29 cellular contexts compared by ENCODE assay signal in the genomic region with DNA sequence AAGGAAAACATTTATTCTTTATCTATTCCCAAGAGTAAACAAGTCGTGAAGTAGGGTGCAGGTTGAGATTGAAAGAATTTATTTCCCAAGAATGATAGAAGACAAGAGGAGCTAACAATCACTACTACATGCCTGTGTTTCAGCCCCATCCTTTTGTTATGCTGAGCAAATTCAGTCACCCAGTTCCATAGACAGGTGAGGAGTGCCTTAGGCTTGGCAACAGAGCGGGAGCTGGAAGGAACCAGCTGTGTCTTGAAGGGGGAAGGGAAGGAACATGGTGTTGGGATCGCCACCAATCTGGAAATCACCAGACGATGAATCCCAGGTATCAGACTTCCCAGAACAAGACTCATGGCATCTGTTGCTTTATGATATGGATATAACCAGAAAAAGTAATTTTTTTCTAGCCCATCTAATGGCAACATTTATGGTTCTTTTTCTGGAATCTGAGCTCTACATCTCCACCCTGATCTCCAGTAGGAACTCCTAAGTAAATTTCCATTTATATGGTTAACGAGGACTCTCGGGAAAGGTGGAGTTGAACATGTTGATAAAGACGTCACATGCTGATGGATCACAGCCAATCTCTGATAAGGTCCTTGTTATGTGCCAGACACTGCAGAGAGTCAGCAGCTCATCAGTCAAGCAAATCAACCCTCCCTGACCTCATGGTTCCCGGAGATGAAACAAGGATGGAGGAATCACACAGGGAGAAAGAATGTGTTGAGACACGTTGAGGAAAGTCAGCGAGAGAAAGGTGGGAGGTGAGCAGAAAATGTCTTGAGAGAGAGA.
A peak's percentile ranks its signal among the peaks of the same experiment; 100 is the strongest.
DNase-seq lines count a peak whose midpoint lies in the region; ATAC-seq, FAIRE-seq and TF ChIP-seq lines count a peak whose summit lies in the region.
"Had no signal": no experiment of that assay in that cellular context is flagged by ENCODE, and none has a peak within 500 bp of the region (broad histone marks: within the 10 kb centered on the region; RNA-seq: fewer than 3 reads in every experiment).

No MANE protein-coding gene starts in this region.

- ATAC-seq in foreskin keratinocyte: peak; percentile 60
- ATAC-seq in HG02981 (IDR thresholded peaks at IDR 0.05; ENCODE audit: unreplicated experiment): no peak
- no peak for ATAC-seq in GM18868 (IDR thresholded peaks at IDR 0.05; ENCODE audit: unreplicated experiment)
- ATAC-seq: Panc1 had no signal

- DNase-seq in NCI-H2029 (lab: John Stamatoyannopoulos, UW): peak; percentile 39
- no peak for DNase-seq in NCI-H2029 treated with DMSO at 0.1 percent for 48 hours (lab: John Stamatoyannopoulos, UW)
- peak; percentile 82 for DNase-seq in NCI-H226
- DNase-seq in foreskin keratinocyte: peak in 1 of 2 donors; percentile 23
- peak; percentile 10 for DNase-seq in small intestine
- DNase-seq: ACHN; BE2C; CD8-positive, alpha-beta memory T cell; DMS 273 treated with DMSO at 0.1 percent for 48 hours; DMS79; EL; GF-D8; IMR-90; KG1; MG63; NCI-H1105 treated with DMSO at 0.1 percent for 48 hours; NCI-H146; NCI-H1930; NCI-H345; NCI-H510A treated with DMSO at 0.1 percent for 48 hours; NCI-H748 treated with DMSO at 0.1 percent for 48 hours; SHP77 treated with DMSO at 0.1 percent for 48 hours had no signal

- WGBS in small intestine, 3 donors: 49 to 61% (median 50%) methylated on average over 10 of the region's 10 CpGs

- TF ChIP-seq CTCF in foreskin keratinocyte (conservative IDR thresholded peaks at IDR 0.05): no peak

- H3K36me3 ChIP-seq in small intestine (ENCODE audit: control insufficient read depth in 2 of 2, insufficient read depth in 2 of 2, low read length in 2 of 2): no peaks in the 10 kb centered on the region
- H3K36me3 ChIP-seq: BE2C, MG63 had no signal

- H3K27ac ChIP-seq in foreskin keratinocyte: no peak overlapping the region
- H3K27ac ChIP-seq in small intestine (ENCODE audit: low read depth in 1 of 2, low read length in 1 of 2): no peak overlapping the region
- H3K27ac ChIP-seq: 22Rv1, SK-N-MC had no signal

- H3K27me3 ChIP-seq in foreskin keratinocyte: no peaks in the 10 kb centered on the region
- H3K27me3 ChIP-seq in small intestine (ENCODE audit: control insufficient read depth in 2 of 2, insufficient read depth in 2 of 2, low read length in 2 of 2): no peaks in the 10 kb centered on the region
- H3K27me3 ChIP-seq: BE2C, MG63 had no signal

- FAIRE-seq in small intestine (lab: Jason Lieb, UNC): no peak
- FAIRE-seq: GM12891, H54 had no signal

- H3K4me3 ChIP-seq in small intestine (ENCODE audit: low read depth in 1 of 2, low read length in 2 of 2): no peak overlapping the region
- H3K4me3 ChIP-seq: MG63, SK-N-MC had no signal

- H3K4me1 ChIP-seq in foreskin keratinocyte (no peaks in the 10 kb centered on the region), small intestine (ENCODE audit: control insufficient read depth in 2 of 2, insufficient read depth in 1 of 2, low read depth in 1 of 2, low read length in 1 of 2) (no peaks in the 10 kb centered on the region)
- H3K4me1 ChIP-seq: BE2C had no signal

- H3K9me3 ChIP-seq in small intestine (ENCODE audit: control insufficient read depth, low read depth): no peaks in the 10 kb centered on the region
- H3K9me3 ChIP-seq: BE2C, MG63 had no signal
